ENCODE assay signal across 1 cellular context in the genomic region with DNA sequence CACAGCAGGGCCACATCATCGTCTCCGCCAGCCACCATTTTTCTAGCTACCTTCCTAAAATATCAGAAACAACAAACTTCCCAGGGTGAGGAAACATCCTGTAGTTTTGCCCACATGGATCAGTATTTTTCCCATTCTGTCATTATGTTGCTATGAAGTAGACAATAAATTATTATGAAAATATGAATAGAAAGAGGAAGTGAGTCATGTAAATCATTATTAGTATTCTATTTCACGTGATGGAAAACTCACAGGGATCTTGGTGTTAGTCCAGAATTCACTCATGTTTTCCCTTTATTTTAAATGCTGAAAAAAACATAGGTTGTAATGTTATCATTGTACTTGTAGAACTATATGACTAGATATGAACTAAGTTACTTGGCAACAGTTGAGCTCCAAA.
TF ChIP-seq lines count a peak whose summit lies in the region.

No MANE protein-coding gene starts in this region.

TF ChIP-seq in endothelial cell of umbilical vein, 7 proteins besides CTCF, POLR2A, EP300 and RAD21:
- TF ChIP-seq MYC (IDR thresholded peaks at IDR 0.05; ENCODE audit: low read depth, low read length) (no peak), FOS (IDR thresholded peaks at IDR 0.05; ENCODE audit: borderline replicate concordance, insufficient read depth, low read length) (peak; percentile 68), JUN (IDR thresholded peaks at IDR 0.05; ENCODE audit: borderline replicate concordance, insufficient read depth, insufficient read length, low read depth) (peak; percentile 95), POLR2AphosphoS5 (IDR thresholded peaks at IDR 0.05; ENCODE audit: insufficient read depth, low read depth, low read length) (peak; percentile 33), EZH2 (IDR thresholded peaks at IDR 0.05; ENCODE audit: borderline replicate concordance, low read depth, low read length, severe bottlenecking) (no peak)
- TF ChIP-seq, protein P1, sequence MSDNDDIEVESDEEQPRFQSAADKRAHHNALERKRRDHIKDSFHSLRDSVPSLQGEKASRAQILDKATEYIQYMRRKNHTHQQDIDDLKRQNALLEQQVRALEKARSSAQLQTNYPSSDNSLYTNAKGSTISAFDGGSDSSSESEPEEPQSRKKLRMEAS (IDR thresholded peaks at IDR 0.05; ENCODE audit: insufficient read depth, insufficient read length) = peak; percentile 18
